23 cellular contexts compared by ENCODE assay signal in the genomic region with DNA sequence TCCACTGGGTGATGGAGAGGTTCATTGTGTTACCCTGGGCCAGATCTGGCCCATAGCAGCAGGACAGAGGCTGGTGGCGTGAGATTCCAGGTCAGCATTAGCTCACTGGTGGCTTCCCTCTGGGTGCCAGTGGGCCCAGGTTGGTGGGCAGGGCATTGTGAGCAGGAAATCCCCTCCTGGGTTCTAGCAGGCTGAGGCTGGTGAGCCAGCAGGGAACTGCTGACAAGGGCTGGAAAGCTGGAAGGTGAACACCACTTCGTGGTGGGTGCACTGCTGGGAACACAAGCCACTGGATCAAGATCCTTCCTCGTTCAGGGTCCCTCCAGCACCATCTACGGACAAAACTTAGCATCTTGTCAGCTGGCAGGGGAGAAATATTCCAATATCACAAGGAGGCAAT.
"Had no signal": no experiment of that assay in that cellular context is flagged by ENCODE, and none has a peak within 500 bp of the region (broad histone marks: within the 10 kb centered on the region; RNA-seq: fewer than 3 reads in every experiment).

No MANE protein-coding gene starts in this region.

- DNase-seq: cortex of kidney; effector CD8-positive, alpha-beta T cell; foreskin melanocyte; heart right ventricle; left cardiac atrium; left ventricle myocardium superior; mesenchymal stem cell; naive thymus-derived CD4-positive, alpha-beta T cell; nephron progenitor cell; psoas muscle; retina; right lobe of liver; stimulated activated CD4-positive, alpha-beta T cell treated with anti-CD3 and anti-CD28 coated beads, Interleukin-15, amount 100 ng/mL, for 24 hours; stimulated activated CD4-positive, alpha-beta T cell treated with anti-CD3 and anti-CD28 coated beads, Interleukin-1b, Interleukin-23, amount 100 ng/mL, for 48 hours; stimulated activated CD4-positive, alpha-beta T cell treated with anti-CD3 and anti-CD28 coated beads, Interleukin-4, amount 100 ng/mL, for 24 hours; stimulated activated naive CD4-positive, alpha-beta T cell; stomach; substantia nigra; transverse colon had no signal

- H3K27ac Mint-ChIP-seq: naive thymus-derived CD4-positive, alpha-beta T cell; nephron progenitor cell had no signal

- H3K9me3 ChIP-seq: heart right ventricle, neutrophil, psoas muscle, right lobe of liver, stomach, thoracic aorta, transverse colon had no signal

- H3K36me3 ChIP-seq: right lobe of liver, thoracic aorta, transverse colon had no signal

- H3K4me1 Mint-ChIP-seq: naive thymus-derived CD4-positive, alpha-beta T cell had no signal

- H3K27ac ChIP-seq: heart right ventricle, neutrophil, psoas muscle, right lobe of liver, stomach, thoracic aorta, transverse colon had no signal

- H3K27me3 ChIP-seq: dorsolateral prefrontal cortex, heart right ventricle, neutrophil, right lobe of liver, stomach, transverse colon had no signal

- H3K4me3 Mint-ChIP-seq: naive thymus-derived CD4-positive, alpha-beta T cell; nephron progenitor cell had no signal

- H3K4me3 ChIP-seq: dorsolateral prefrontal cortex, heart right ventricle, lung, psoas muscle, right lobe of liver, stomach, thoracic aorta, transverse colon had no signal

- ATAC-seq: heart right ventricle; left cardiac atrium; left ventricle myocardium superior; naive thymus-derived CD4-positive, alpha-beta T cell; psoas muscle; right lobe of liver had no signal

- H3K4me1 ChIP-seq: heart right ventricle, psoas muscle, right lobe of liver, stomach, transverse colon had no signal
